ENCODE assay signal across 9 cellular contexts in the genomic region with DNA sequence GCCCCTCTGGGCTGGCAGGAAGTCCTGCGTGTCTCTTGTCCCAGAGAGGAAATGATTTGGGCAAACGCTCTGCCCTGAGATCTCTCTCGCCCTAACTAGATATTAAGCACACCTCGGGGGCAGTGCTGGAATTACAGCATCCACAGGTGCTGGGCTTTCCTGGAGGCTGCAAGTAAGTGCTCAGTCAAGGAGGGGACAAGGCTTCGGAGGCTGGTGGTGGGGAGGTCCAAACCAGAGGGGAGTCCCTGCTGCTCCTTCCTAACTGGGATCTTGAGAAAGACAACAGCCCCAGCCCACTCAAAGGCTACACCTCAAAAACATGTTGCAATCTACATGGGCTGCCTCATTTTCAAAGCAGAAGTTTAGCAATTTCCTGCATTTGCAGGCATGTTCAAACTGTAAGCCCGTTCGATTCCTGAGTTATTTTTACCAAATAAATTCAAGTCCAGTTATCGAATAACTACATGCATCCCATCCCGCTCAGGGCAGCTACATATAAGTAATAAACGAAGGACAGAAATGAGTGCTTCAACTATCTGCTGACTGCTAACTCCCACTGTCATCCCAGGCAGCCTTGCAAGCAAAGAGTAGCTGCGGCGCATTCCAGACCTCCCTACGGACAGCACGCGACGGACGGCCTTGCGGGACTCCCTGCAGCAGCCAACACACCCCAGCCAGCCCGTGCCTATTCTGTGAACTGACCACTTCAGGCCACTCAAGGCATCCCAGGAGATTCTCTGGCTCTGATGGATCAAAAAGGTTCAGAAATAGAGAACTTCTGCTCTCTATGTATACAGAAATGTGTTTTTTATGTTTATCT. TPM values are rescaled to one million over a fixed set of nuclear protein-coding genes. Genes with fewer than 3 reads are reported as not detected.
DNase-seq lines count a peak whose midpoint lies in the region; ATAC-seq and TF ChIP-seq lines count a peak whose summit lies in the region.
"Had no signal": no experiment of that assay in that cellular context is flagged by ENCODE, and none has a peak within 500 bp of the region (broad histone marks: within the 10 kb centered on the region; RNA-seq: fewer than 3 reads in every experiment).

No MANE protein-coding gene starts in this region.

- peak overlapping the region; percentile 60 for H3K4me3 Mint-ChIP-seq in glutamatergic neuron (ENCODE audit: unreplicated experiment)

- CTCF ChIA-PET in RWPE1 (lab: Yijun Ruan, JAX) = interaction anchor here (0.7 kb wide), 1 partner anchor 123 kb away, joined by 3 read pairs; no protein-coding TSS in a partner anchor

- H3K36me3 ChIP-seq in spleen = peaks cover 0 to 10% (median 0%) of the 10 kb centered on the region in 6 donors

- H3K9me3 ChIP-seq in spleen = no peaks in the 10 kb centered on the region

- peaks cover 6% of the 10 kb centered on the region for H3K9me3 Mint-ChIP-seq in glutamatergic neuron (ENCODE audit: unreplicated experiment)

- peak overlapping the region; percentile 16 for H3K27ac Mint-ChIP-seq in glutamatergic neuron (ENCODE audit: unreplicated experiment)

- ATAC-seq in GM18907 (IDR thresholded peaks at IDR 0.05; ENCODE audit: unreplicated experiment) (peak; percentile 55), GM19467 (IDR thresholded peaks at IDR 0.05; ENCODE audit: unreplicated experiment) (no peak), HG02840 (IDR thresholded peaks at IDR 0.05; ENCODE audit: low FRiP score, unreplicated experiment) (no peak)

- H3K4me3 ChIP-seq in spleen = peak overlapping the region in 5 of 8 donors; percentile 14 to 61 (median 14)

- no peak for TF ChIP-seq CTCF in RWPE1 (conservative IDR thresholded peaks at IDR 0.05; ENCODE audit: low read depth)
- TF ChIP-seq CTCF in glutamatergic neuron (IDR thresholded peaks at IDR 0.05; ENCODE audit: partially characterized antibody, unreplicated experiment) = no peak
- no peak for TF ChIP-seq CTCF in spleen (IDR thresholded peaks at IDR 0.05 in 8 of 11, conservative IDR thresholded peaks at IDR 0.05 in 3 of 11)

- peaks cover 65% of the 10 kb centered on the region for H3K4me1 Mint-ChIP-seq in glutamatergic neuron (ENCODE audit: low read depth, unreplicated experiment)

- H3K4me1 ChIP-seq in spleen = peaks cover 14 to 76% (median 40%) of the 10 kb centered on the region in 6 donors

- intact Hi-C loops in spleen (cut with DNase I; ENCODE audit: low total_unique reads) = no loop called here

- H3K27me3 ChIP-seq in spleen (replicated peaks in 1 of 7) = no peaks in the 10 kb centered on the region

- no peak for DNase-seq in RWPE1 (ENCODE audit: low spot score)
- DNase-seq in glutamatergic neuron = peak; percentile 67
- no peak for DNase-seq in spleen
- DNase-seq in effector CD4-positive, alpha-beta T cell = no peak
- DNase-seq: NCI-H524, nucleus accumbens had no signal

- peaks cover 12% of the 10 kb centered on the region for H3K27me3 Mint-ChIP-seq in glutamatergic neuron (ENCODE audit: unreplicated experiment)

- no peaks in the 10 kb centered on the region for H3K36me3 Mint-ChIP-seq in glutamatergic neuron (ENCODE audit: unreplicated experiment)

- no peak for TF ChIP-seq POLR2A in spleen (IDR thresholded peaks at IDR 0.05)

- H3K27ac ChIP-seq in RWPE1 (peak overlapping the region; percentile 29), spleen (peak overlapping the region; percentile 13 to 93 (median 78))

- WGBS in spleen, 5 donors = 15 to 31% (median 18%) methylated on average over 16 to 19 of the region's 19 CpGs

- POLR2A ChIA-PET in RWPE1 (lab: Yijun Ruan, JAX; ENCODE audit: low non-redundant PET) = no interaction called here

RNA-seq across cellular contexts. Expression of a gene that starts 27.5 kb away (rescaled TPM):
- 192 TPM for total RNA-seq in glutamatergic neuron (ENCODE audit: unreplicated experiment)
- total RNA-seq in spleen = 10 to 100 TPM; 20.8 to 58.4 (median 41.1) TPM
- 1 to 10 TPM; 4.5 to 8.7 (median 4.9) TPM for polyA plus RNA-seq in spleen
